Comparison of ENCODE assay signal across 1 cellular context in genomic region chr1:230891984-230892383, GRCh38.
TF ChIP-seq lines count a peak whose summit lies in the region.

No MANE protein-coding gene starts in this region.

TF ChIP-seq in GM23338, 12 proteins besides CTCF, POLR2A, EP300 and RAD21 (continued from another document):
- TF ChIP-seq, protein P1, sequence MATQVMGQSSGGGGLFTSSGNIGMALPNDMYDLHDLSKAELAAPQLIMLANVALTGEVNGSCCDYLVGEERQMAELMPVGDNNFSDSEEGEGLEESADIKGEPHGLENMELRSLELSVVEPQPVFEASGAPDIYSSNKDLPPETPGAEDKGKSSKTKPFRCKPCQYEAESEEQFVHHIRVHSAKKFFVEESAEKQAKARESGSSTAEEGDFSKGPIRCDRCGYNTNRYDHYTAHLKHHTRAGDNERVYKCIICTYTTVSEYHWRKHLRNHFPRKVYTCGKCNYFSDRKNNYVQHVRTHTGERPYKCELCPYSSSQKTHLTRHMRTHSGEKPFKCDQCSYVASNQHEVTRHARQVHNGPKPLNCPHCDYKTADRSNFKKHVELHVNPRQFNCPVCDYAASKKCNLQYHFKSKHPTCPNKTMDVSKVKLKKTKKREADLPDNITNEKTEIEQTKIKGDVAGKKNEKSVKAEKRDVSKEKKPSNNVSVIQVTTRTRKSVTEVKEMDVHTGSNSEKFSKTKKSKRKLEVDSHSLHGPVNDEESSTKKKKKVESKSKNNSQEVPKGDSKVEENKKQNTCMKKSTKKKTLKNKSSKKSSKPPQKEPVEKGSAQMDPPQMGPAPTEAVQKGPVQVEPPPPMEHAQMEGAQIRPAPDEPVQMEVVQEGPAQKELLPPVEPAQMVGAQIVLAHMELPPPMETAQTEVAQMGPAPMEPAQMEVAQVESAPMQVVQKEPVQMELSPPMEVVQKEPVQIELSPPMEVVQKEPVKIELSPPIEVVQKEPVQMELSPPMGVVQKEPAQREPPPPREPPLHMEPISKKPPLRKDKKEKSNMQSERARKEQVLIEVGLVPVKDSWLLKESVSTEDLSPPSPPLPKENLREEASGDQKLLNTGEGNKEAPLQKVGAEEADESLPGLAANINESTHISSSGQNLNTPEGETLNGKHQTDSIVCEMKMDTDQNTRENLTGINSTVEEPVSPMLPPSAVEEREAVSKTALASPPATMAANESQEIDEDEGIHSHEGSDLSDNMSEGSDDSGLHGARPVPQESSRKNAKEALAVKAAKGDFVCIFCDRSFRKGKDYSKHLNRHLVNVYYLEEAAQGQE (IDR thresholded peaks at IDR 0.05; ENCODE audit: unreplicated experiment) = no peak
- TF ChIP-seq STAT1 (IDR thresholded peaks at IDR 0.05; ENCODE audit: unreplicated experiment) = no peak
- no peak for TF ChIP-seq EZH2phosphoT487 (IDR thresholded peaks at IDR 0.05; ENCODE audit: unreplicated experiment)
- TF ChIP-seq JUNB (IDR thresholded peaks at IDR 0.05; ENCODE audit: unreplicated experiment) = no peak
- no peak for TF ChIP-seq ZNF114 (CRISPR knock-in tag; IDR thresholded peaks at IDR 0.05)
- no peak for TF ChIP-seq EZH2 (IDR thresholded peaks at IDR 0.05; ENCODE audit: low read depth, unreplicated experiment)
- no peak for TF ChIP-seq NANOG (IDR thresholded peaks at IDR 0.05; ENCODE audit: borderline replicate concordance)
- no peak for TF ChIP-seq CREB1 (CRISPR knock-in tag; IDR thresholded peaks at IDR 0.05; ENCODE audit: low read depth)
- TF ChIP-seq, protein P2, sequence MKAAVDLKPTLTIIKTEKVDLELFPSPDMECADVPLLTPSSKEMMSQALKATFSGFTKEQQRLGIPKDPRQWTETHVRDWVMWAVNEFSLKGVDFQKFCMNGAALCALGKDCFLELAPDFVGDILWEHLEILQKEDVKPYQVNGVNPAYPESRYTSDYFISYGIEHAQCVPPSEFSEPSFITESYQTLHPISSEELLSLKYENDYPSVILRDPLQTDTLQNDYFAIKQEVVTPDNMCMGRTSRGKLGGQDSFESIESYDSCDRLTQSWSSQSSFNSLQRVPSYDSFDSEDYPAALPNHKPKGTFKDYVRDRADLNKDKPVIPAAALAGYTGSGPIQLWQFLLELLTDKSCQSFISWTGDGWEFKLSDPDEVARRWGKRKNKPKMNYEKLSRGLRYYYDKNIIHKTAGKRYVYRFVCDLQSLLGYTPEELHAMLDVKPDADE (IDR thresholded peaks at IDR 0.05) = no peak
- TF ChIP-seq ZNF331 (CRISPR knock-in tag; IDR thresholded peaks at IDR 0.05; ENCODE audit: low read depth) = no peak
TF ChIP-seq in GM23338: peak in this region for 0.
